Comparison of ENCODE assay signal across 8 cellular contexts in the genomic region with DNA sequence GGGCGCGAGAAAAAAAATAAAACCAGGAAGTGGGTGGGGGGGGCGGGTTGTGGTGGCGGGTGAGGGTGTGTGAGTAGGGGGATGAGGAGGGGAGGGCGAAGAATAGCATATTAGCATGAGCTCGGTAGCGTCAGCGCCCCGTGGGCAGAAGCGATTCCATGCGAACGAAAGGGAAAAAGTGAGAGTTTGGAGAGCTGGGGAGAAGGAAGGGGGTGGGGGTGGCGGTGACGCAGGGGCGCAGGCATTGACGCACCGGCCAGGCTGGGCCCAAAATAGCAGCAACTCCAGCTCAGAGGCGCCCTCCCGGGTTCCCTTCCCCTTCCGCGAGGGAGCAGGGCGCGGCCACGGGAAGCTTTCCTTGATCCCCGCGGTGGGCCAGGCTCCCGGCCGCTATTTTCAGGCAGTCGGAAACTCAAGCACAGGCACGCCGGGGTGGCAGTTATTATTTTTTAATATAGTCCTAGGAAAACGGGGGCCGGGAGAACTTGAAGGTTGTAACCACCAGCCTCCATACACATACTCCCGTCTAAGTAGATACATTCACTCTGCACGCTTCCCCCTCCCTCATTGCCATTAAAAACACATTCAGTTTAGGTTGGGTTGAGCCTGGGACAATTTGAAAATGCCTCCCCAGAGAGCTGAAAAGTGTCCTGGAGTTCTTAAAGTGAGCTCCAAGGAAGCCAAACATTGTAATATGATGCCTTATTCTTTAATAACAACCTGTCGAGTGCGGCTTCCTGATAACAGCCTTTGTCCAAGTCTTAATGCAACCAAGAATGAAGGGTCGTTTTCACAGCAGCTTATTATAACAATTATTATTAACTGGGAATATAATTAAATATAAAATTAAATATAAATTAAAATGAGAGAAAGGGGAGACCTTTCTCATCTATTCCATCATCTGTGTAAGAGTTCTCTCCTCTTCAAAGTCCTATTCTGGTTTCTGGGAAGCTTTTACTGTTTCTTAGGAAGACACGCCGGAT. TPM values are rescaled to one million over a fixed set of nuclear protein-coding genes. Genes with fewer than 3 reads are reported as not detected.
DNase-seq lines count a peak whose midpoint lies in the region; ATAC-seq and TF ChIP-seq lines count a peak whose summit lies in the region.

No MANE protein-coding gene starts in this region.

- TF ChIP-seq CTCF in liver (IDR thresholded peaks at IDR 0.05; ENCODE audit: low read depth, low read length, missing input control): no peak

- peak overlapping the region; percentile 97 to 98 for H3K27ac ChIP-seq in liver (ENCODE audit: low read depth in 1 of 2, low read length in 2 of 2)

- peaks cover 0 to 2% (median 0%) of the 10 kb centered on the region in 4 donors for H3K27me3 ChIP-seq in liver (ENCODE audit: control insufficient read depth in 4 of 4, insufficient read depth in 4 of 4, low read length in 3 of 4)

- ATAC-seq in HG03066 (IDR thresholded peaks at IDR 0.05; ENCODE audit: low read depth, unreplicated experiment): peak; percentile 16

- H3K9me3 ChIP-seq in liver (ENCODE audit: control insufficient read depth in 4 of 4, low read length in 3 of 4): no peaks in the 10 kb centered on the region

- H3K9ac ChIP-seq in liver (ENCODE audit: low read depth in 1 of 2, low read length in 2 of 2): peak overlapping the region; percentile 91 to 95

- peak overlapping the region; percentile 44 to 91 (median 69) for H3K4me3 ChIP-seq in liver (ENCODE audit: low read depth in 1 of 3, low read length in 3 of 3)

- no peaks in the 10 kb centered on the region for H3K36me3 ChIP-seq in liver (ENCODE audit: control insufficient read depth in 4 of 4, insufficient read depth in 3 of 4, low read depth in 1 of 4, low read length in 3 of 4)

- TF ChIP-seq RAD21 in liver (IDR thresholded peaks at IDR 0.05): peak; percentile 29 to 47

- H3K4me1 ChIP-seq in liver (ENCODE audit: control insufficient read depth in 4 of 4, insufficient read depth in 4 of 4, low read length in 3 of 4): peaks cover 0 to 18% (median 7%) of the 10 kb centered on the region in 4 donors

- 2% methylated on average over 40 of the region's 40 CpGs for WGBS in liver

- DNase-seq in NCI-H1417 (lab: John Stamatoyannopoulos, UW) (peak; percentile 36 to 53 (median 50)), NCI-H1417 treated with DMSO at 0.1 percent for 48 hours (lab: John Stamatoyannopoulos, UW) (no peak), NCI-H446 treated with DMSO at 0.1 percent for 48 hours (lab: John Stamatoyannopoulos, UW) (peak; percentile 78), dedifferentiated amniotic fluid mesenchymal stem cell (ENCODE audit: extremely low spot score) (peak; percentile 91)
- peak; percentile 87 for DNase-seq in activated CD4-positive, alpha-beta T cell treated with anti-CD3 and anti-CD28 coated beads, Interleukin-2, amount 50 U/mL, for 1 hour
- peak; percentile 77 for DNase-seq in stimulated activated CD4-positive, alpha-beta T cell treated with anti-CD3 and anti-CD28 coated beads, Interleukin-4, amount 100 ng/mL, for 1 hour

TF ChIP-seq in liver, 16 proteins besides CTCF, POLR2A, EP300 and RAD21:
- no peak for TF ChIP-seq EGR1 (IDR thresholded peaks at IDR 0.05; ENCODE audit: low read depth in 2 of 2)
- peak in 1 of 2 donors; percentile 7 for TF ChIP-seq RXRA (IDR thresholded peaks at IDR 0.05)
- no peak for TF ChIP-seq HNF4G (IDR thresholded peaks at IDR 0.05)
- peak; percentile 91 for TF ChIP-seq REST (IDR thresholded peaks at IDR 0.05)
- peak; percentile 61 for TF ChIP-seq SP1 (IDR thresholded peaks at IDR 0.05)
- TF ChIP-seq, protein P1, sequence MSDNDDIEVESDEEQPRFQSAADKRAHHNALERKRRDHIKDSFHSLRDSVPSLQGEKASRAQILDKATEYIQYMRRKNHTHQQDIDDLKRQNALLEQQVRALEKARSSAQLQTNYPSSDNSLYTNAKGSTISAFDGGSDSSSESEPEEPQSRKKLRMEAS (IDR thresholded peaks at IDR 0.05): peak; percentile 30
- TF ChIP-seq TAF1 (conservative IDR thresholded peaks at IDR 0.05): peak; percentile 51
- no peak for TF ChIP-seq FOXA1 (IDR thresholded peaks at IDR 0.05)
- no peak for TF ChIP-seq NR2F2 (IDR thresholded peaks at IDR 0.05)
- TF ChIP-seq YY1 (IDR thresholded peaks at IDR 0.05): peak; percentile 80
- peak in 1 of 2 donors; percentile 16 for TF ChIP-seq GABPA (IDR thresholded peaks at IDR 0.05 in 1 of 2, conservative IDR thresholded peaks at IDR 0.05 in 1 of 2)
- TF ChIP-seq ATF3 (IDR thresholded peaks at IDR 0.05): no peak
- TF ChIP-seq JUND (IDR thresholded peaks at IDR 0.05): peak in 1 of 2 donors; percentile 44
- no peak for TF ChIP-seq ZBTB33 (IDR thresholded peaks at IDR 0.05)
- no peak for TF ChIP-seq HNF4A (conservative IDR thresholded peaks at IDR 0.05)
- TF ChIP-seq FOXA2 (IDR thresholded peaks at IDR 0.05): peak; percentile 21

RNA-seq across cellular contexts. Expression of gene NR4A2, which starts 2.3 kb away (rescaled TPM):
- total RNA-seq in liver: under 1 TPM; 0.08 to 0.23 TPM
- polyA plus RNA-seq in liver: under 1 TPM; 0.27 to 0.96 TPM
